ENCODE assay signal across 16 cellular contexts in the genomic region with DNA sequence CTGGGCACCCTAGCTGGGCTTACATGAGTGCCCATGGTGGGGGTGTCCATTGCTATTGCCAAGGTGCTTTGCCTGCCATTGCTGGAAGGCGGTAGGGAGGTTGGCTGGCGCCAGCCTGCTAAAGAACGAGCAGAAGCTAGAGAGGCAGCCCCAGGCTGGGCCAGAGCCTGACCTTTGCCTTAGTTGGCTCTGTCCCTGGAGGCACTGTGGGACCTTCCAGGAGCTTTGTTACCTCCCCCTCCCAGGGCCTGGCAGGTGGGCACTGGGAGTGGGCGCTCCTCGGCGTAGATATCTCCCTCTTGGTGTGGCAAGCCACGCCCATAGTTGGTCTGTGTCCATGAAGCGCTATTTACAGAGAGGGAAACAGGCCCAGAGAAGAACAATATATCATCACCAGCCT. TPM values are rescaled to one million over a fixed set of nuclear protein-coding genes. Genes with fewer than 3 reads are reported as not detected.
DNase-seq lines count a peak whose midpoint lies in the region; ATAC-seq, FAIRE-seq and TF ChIP-seq lines count a peak whose summit lies in the region.
"Had no signal": no experiment of that assay in that cellular context is flagged by ENCODE, and none has a peak within 500 bp of the region (broad histone marks: within the 10 kb centered on the region; RNA-seq: fewer than 3 reads in every experiment).

No MANE protein-coding gene starts in this region.

- no peak overlapping the region for H3K4me3 ChIP-seq in OCI-LY7 (ENCODE audit: low read depth, low read length, poor library complexity, severe bottlenecking)
- H3K4me3 ChIP-seq: breast epithelium, SK-N-MC had no signal

- TF ChIP-seq POLR2A in GM12891 (IDR thresholded peaks at IDR 0.05; ENCODE audit: low read depth, low read length) = no peak

- CTCF ChIA-PET in OCI-LY7 (lab: Charles Lee; ENCODE audit: unreplicated experiment) = no interaction called here

- POLR2A ChIA-PET in OCI-LY7 (lab: Charles Lee) = no interaction called here

- peaks cover 20% of the 10 kb centered on the region for H3K4me1 ChIP-seq in OCI-LY7 (ENCODE audit: insufficient read depth, low read length, poor library complexity, severe bottlenecking)

- peaks cover 17% of the 10 kb centered on the region; the same call in 1 of the 2 replicates for H3K79me2 ChIP-seq in OCI-LY7 (ENCODE audit: insufficient read depth, low read depth, low read length)

- H3K36me3 ChIP-seq in OCI-LY7 (ENCODE audit: insufficient read depth, low read length) = peaks cover 45% of the 10 kb centered on the region
- H3K36me3 ChIP-seq: breast epithelium had no signal

- DNase-seq in NCI-H1105 treated with DMSO at 0.1 percent for 48 hours (lab: John Stamatoyannopoulos, UW) (peak; percentile 55), Right ventricle myocardium inferior (ENCODE audit: missing footprints) (no peak), myocyte (ENCODE audit: low read depth) (peak; percentile 70), OCI-LY7 (ENCODE audit: low spot score) (no peak), GM12891 (ENCODE audit: insufficient read length, low spot score) (no peak)
- DNase-seq: activated naive CD4-positive, alpha-beta T cell treated with anti-CD3 and anti-CD28 coated beads for 36 hours; Calu3; H9; NCI-H1436 treated with DMSO at 0.1 percent for 48 hours; stimulated activated naive CD4-positive, alpha-beta T cell treated with Interleukin-2 at 50 U/mL for 16 hours had no signal

- ATAC-seq in Right ventricle myocardium inferior = peak; percentile 8
- no peak for ATAC-seq in GM18511 (IDR thresholded peaks at IDR 0.05; ENCODE audit: unreplicated experiment)
- ATAC-seq in HG03097 (IDR thresholded peaks at IDR 0.05; ENCODE audit: low FRiP score, unreplicated experiment) = no peak

- H2AFZ ChIP-seq in OCI-LY7 (ENCODE audit: low read length) = no peak overlapping the region

- no peaks in the 10 kb centered on the region for H3K9me2 ChIP-seq in OCI-LY7 (ENCODE audit: insufficient read depth, low read length)

- no peak for TF ChIP-seq CTCF in 22Rv1 (IDR thresholded peaks at IDR 0.05)
- no peak for TF ChIP-seq CTCF in OCI-LY7 (conservative IDR thresholded peaks at IDR 0.05; ENCODE audit: low read length)

- H3K9me3 ChIP-seq in OCI-LY7 (ENCODE audit: low read length) = no peaks in the 10 kb centered on the region
- H3K9me3 ChIP-seq: breast epithelium had no signal

- no TSS peak for BruUV-seq in OCI-LY7 (replicated peaks; lab: Mats Ljungman, UMichigan)

- intact Hi-C loops in Right ventricle myocardium inferior (cut with DNase I) (loop anchor here (10.0 kb wide), 1 partner anchor 263 kb away; the partner anchor contains the start of genes MAU2 and SUGP1), OCI-LY7 (cut with micrococcal nuclease; ENCODE audit: unreplicated experiment) (loop anchor here (5.0 to 10.0 kb wide), 2 partner anchors 56 to 263 kb away; partner anchors contain the start of genes MAU2 and SUGP1)

- peak overlapping the region; percentile 73; the same call in 1 of the 2 replicates for H3K27ac ChIP-seq in 22Rv1
- no peak overlapping the region for H3K27ac ChIP-seq in OCI-LY7 (ENCODE audit: low read depth, low read length, poor library complexity, severe bottlenecking)
- H3K27ac ChIP-seq: KMS-11, SK-N-MC had no signal

- FAIRE-seq in GM12891 (lab: Jason Lieb, UNC) = no peak

- H4K20me1 ChIP-seq in OCI-LY7 (ENCODE audit: insufficient read depth, low read length) = no peaks in the 10 kb centered on the region

- no peak overlapping the region for H3K4me2 ChIP-seq in OCI-LY7 (ENCODE audit: low read length)
- H3K4me2 ChIP-seq: KMS-11 had no signal

TF ChIP-seq in GM12891, 5 proteins besides CTCF, POLR2A, EP300 and RAD21:
- TF ChIP-seq SPI1 (IDR thresholded peaks at IDR 0.05; ENCODE audit: low read depth, low read length) = no peak
- TF ChIP-seq POU2F2 (IDR thresholded peaks at IDR 0.05; ENCODE audit: low read depth, low read length) = no peak
- no peak for TF ChIP-seq TAF1 (IDR thresholded peaks at IDR 0.05; ENCODE audit: low read depth, low read length)
- no peak for TF ChIP-seq POLR2AphosphoS5 (IDR thresholded peaks at IDR 0.05; ENCODE audit: low read depth, low read length)
- no peak for TF ChIP-seq PAX5 (IDR thresholded peaks at IDR 0.05; ENCODE audit: insufficient read depth, low read length, severe bottlenecking)

RNA-seq across cellular contexts. Expression of gene SLC25A42, which starts 2.3 kb away (rescaled TPM):
- 30.9 TPM for total RNA-seq in Right ventricle myocardium inferior
- 24.6 and 28.1 TPM in 2 replicates for total RNA-seq in myocyte
- polyA plus RNA-seq in myocyte (2012) = 11.5 TPM
- total RNA-seq in OCI-LY7 (2014; rRNA removed; shearing (Covaris generic)) = 12.9 and 13.8 TPM in 2 replicates
- 23.4 and 25.2 TPM in 2 replicates for total RNA-seq in OCI-LY7 (2022)
- 8.0 TPM for polyA plus RNA-seq in GM12891 (2012; ENCODE audit: low read depth, missing spikeins)

RNA-seq across cellular contexts. Expression of gene ARMC6, which starts 28.1 kb away (rescaled TPM):
- total RNA-seq in Right ventricle myocardium inferior = 13.6 TPM
- total RNA-seq in myocyte = 51.4 and 55.8 TPM in 2 replicates
- 28.6 TPM for polyA plus RNA-seq in myocyte (2012)
- 72.4 and 104 TPM in 2 replicates for total RNA-seq in OCI-LY7 (2014; rRNA removed; shearing (Covaris generic))
- 53.3 and 63.9 TPM in 2 replicates for total RNA-seq in OCI-LY7 (2022)
- polyA plus RNA-seq in GM12891 (2012; ENCODE audit: low read depth, missing spikeins) = 20.0 TPM

RNA-seq across cellular contexts. Expression of gene SUGP2, which starts 28.2 kb away (rescaled TPM):
- total RNA-seq in Right ventricle myocardium inferior (68.5 TPM), myocyte (90.9 and 101 TPM in 2 replicates), OCI-LY7 (2022) (229 and 288 TPM in 2 replicates)
- polyA plus RNA-seq in myocyte (2012) = 63.8 TPM
- total RNA-seq in OCI-LY7 (2014; rRNA removed; shearing (Covaris generic)) = 111 and 113 TPM in 2 replicates
- 84.9 TPM for polyA plus RNA-seq in GM12891 (2012; ENCODE audit: low read depth, missing spikeins)

Comparison
In these comparisons a context has a peak if more than half of its experiments do, and no peak if none do; other contexts are left out.
1. DNase-seq: peak in NCI-H1105 treated with DMSO at 0.1 percent for 48 hours (single experiment) and myocyte (single experiment); none in Right ventricle myocardium inferior (single experiment), OCI-LY7 (single experiment) and GM12891 (single experiment).